Comparison of ENCODE assay signal across 17 cellular contexts in genomic region chr5:64569880-64570279, GRCh38.
"Had no signal": no experiment of that assay in that cellular context is flagged by ENCODE, and none has a peak within 500 bp of the region (broad histone marks: within the 10 kb centered on the region; RNA-seq: fewer than 3 reads in every experiment).

No MANE protein-coding gene starts in this region.

- H3K9me3 ChIP-seq: esophagus muscularis mucosa, neutrophil, stomach, testis had no signal

- DNase-seq: activated naive CD4-positive, alpha-beta T cell treated with anti-CD3 and anti-CD28 coated beads, Interleukin-2, amount 10 ng/mL, durations not matched to agents 7 days and 5 days; activated T-cell treated with anti-CD3 and anti-CD28 coated beads, Interleukin-2, amount 50 U/mL, for 1 hour; hypothalamus; kidney glomerular epithelial cell; left ventricle myocardium superior; naive thymus-derived CD8-positive, alpha-beta T cell; stimulated activated CD4-positive, alpha-beta T cell treated with anti-CD3 and anti-CD28 coated beads, Interleukin-12 subunit alpha, Interleukin-12 subunit beta, amount 100 ng/mL, for 4 hours; stimulated activated CD4-positive, alpha-beta T cell treated with anti-CD3 and anti-CD28 coated beads, Interleukin-2, amount 100 ng/mL, for 24 hours; stomach; T1000; testis had no signal

- H3K4me3 ChIP-seq: cardiac muscle cell, esophagus muscularis mucosa, stomach, testis had no signal

- H3K4me1 ChIP-seq: esophagus muscularis mucosa had no signal

- ATAC-seq: activated CD4-positive, CD25-positive, alpha-beta regulatory T cell treated with anti-CD3 and anti-CD28 coated beads, Interleukin-2, amount 50 U/mL, for 24 hours; left ventricle myocardium superior; naive thymus-derived CD8-positive, alpha-beta T cell had no signal

- FAIRE-seq: astrocyte, endometrium had no signal

- H3K27me3 ChIP-seq: cardiac muscle cell, esophagus muscularis mucosa, neutrophil, stomach, testis had no signal

- H3K27ac ChIP-seq: cardiac muscle cell, esophagus muscularis mucosa, neutrophil, stomach, testis had no signal

- H3K36me3 ChIP-seq: cardiac muscle cell, esophagus muscularis mucosa, neutrophil, stomach had no signal
